ENCODE assay signal across 15 cellular contexts in genomic region chr22:45718391-45718790, GRCh38.
"Had no signal": no experiment of that assay in that cellular context is flagged by ENCODE, and none has a peak within 500 bp of the region (broad histone marks: within the 10 kb centered on the region; RNA-seq: fewer than 3 reads in every experiment).

No MANE protein-coding gene starts in this region.

- H3K4me1 ChIP-seq: neural progenitor cell, parathyroid adenoma, thyroid gland had no signal

- H3K4me3 Mint-ChIP-seq: activated CD8-positive, alpha-beta T cell treated with anti-CD3 and anti-CD28 coated beads, Interleukin-2, amount 10 ng/mL, durations not matched to agents 7 days and 5 days; activated T-helper 1 cell treated with anti-CD3 and anti-CD28 coated beads, Interleukin-12 subunit alpha, Interleukin-12 subunit beta, Interleukin-2, Interleukin-4 antibody, amounts not matched to agents 30 ng/mL and 10 ng/mL and 1 ng/mL, durations not matched to agents 14 hours and 24 hours and 36 hours; brain; memory B cell; neural progenitor cell; stimulated activated effector memory CD8-positive, alpha-beta T cell treated with anti-CD3 and anti-CD28 coated beads, Interleukin-12 subunit alpha, Interleukin-12 subunit beta, amount 100 ng/mL, for 72 hours had no signal

- H3K27me3 ChIP-seq: neural progenitor cell, thyroid gland had no signal

- DNase-seq: activated CD4-positive, alpha-beta T cell treated with anti-CD3 and anti-CD28 coated beads for 4 hours; activated CD8-positive, alpha-beta T cell treated with anti-CD3 and anti-CD28 coated beads, Interleukin-2, amount 10 ng/mL, durations not matched to agents 7 days and 5 days; activated naive CD4-positive, alpha-beta T cell; erythroblast; head of caudate nucleus; T-helper 1 cell; thyroid gland; WERI-Rb-1 had no signal

- H3K9me3 ChIP-seq: thyroid gland had no signal

- H3K27ac ChIP-seq: neural progenitor cell, parathyroid adenoma, thyroid gland, WERI-Rb-1 had no signal

- H3K27ac Mint-ChIP-seq: activated CD8-positive, alpha-beta T cell treated with anti-CD3 and anti-CD28 coated beads, Interleukin-2, amount 10 ng/mL, durations not matched to agents 7 days and 5 days; activated T-helper 1 cell treated with anti-CD3 and anti-CD28 coated beads, Interleukin-12 subunit alpha, Interleukin-12 subunit beta, Interleukin-2, Interleukin-4 antibody, amounts not matched to agents 30 ng/mL and 10 ng/mL and 1 ng/mL, durations not matched to agents 14 hours and 24 hours and 36 hours; memory B cell; neural progenitor cell; stimulated activated effector memory CD8-positive, alpha-beta T cell treated with anti-CD3 and anti-CD28 coated beads, Interleukin-12 subunit alpha, Interleukin-12 subunit beta, amount 100 ng/mL, for 72 hours had no signal

- H3K9me3 Mint-ChIP-seq: activated T-helper 1 cell treated with anti-CD3 and anti-CD28 coated beads, Interleukin-12 subunit alpha, Interleukin-12 subunit beta, Interleukin-2, Interleukin-4 antibody, amounts not matched to agents 30 ng/mL and 10 ng/mL and 1 ng/mL, durations not matched to agents 14 hours and 24 hours and 36 hours; memory B cell; neural progenitor cell; stimulated activated effector memory CD8-positive, alpha-beta T cell treated with anti-CD3 and anti-CD28 coated beads, Interleukin-12 subunit alpha, Interleukin-12 subunit beta, amount 100 ng/mL, for 72 hours had no signal

- H3K9ac ChIP-seq: neural progenitor cell, parathyroid adenoma had no signal

- H2AFZ ChIP-seq: neural progenitor cell, parathyroid adenoma had no signal

- H3K4me2 ChIP-seq: neural progenitor cell had no signal

- H3K27me3 Mint-ChIP-seq: brain, memory B cell had no signal

- ATAC-seq: activated CD8-positive, alpha-beta T cell treated with anti-CD3 and anti-CD28 coated beads, Interleukin-2, amount 10 ng/mL, durations not matched to agents 7 days and 5 days; left lobe of liver; stimulated activated effector memory CD8-positive, alpha-beta T cell treated with anti-CD3 and anti-CD28 coated beads, Interleukin-12 subunit alpha, Interleukin-12 subunit beta, amount 100 ng/mL, for 72 hours had no signal

- H3K4me3 ChIP-seq: neural progenitor cell, thyroid gland had no signal
